In the genomic region with DNA sequence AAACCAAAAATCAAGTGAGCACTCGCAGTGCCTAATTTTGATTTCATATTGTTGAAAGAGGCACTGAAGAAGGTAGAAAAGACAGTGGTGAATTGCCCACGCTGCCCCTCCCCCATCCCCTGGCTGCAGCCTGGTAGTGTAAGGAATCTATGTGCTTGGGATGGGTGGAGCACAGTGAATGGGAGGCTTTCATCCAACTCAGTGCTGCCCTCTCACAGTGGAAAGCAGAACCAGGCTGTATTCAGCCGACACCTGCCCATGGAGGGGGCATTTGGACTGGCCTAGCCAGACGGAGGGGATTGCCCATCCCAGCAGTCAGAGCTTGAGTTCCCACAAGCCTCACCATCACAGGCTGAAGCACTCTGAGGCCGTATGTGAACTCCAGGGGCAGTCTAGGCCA, we compare ENCODE assay signal across 26 cellular contexts.
DNase-seq lines count a peak whose midpoint lies in the region; ATAC-seq and TF ChIP-seq lines count a peak whose summit lies in the region.
"Had no signal": no experiment of that assay in that cellular context is flagged by ENCODE, and none has a peak within 500 bp of the region (broad histone marks: within the 10 kb centered on the region; RNA-seq: fewer than 3 reads in every experiment).

No MANE protein-coding gene starts in this region.

- H3K4me3 Mint-ChIP-seq in GM23338 (no peak overlapping the region), WTC11 (no peak overlapping the region)
- H3K4me3 Mint-ChIP-seq: activated naive CD4-positive, alpha-beta T cell treated with anti-CD3 and anti-CD28 coated beads, Interleukin-2, amount 10 ng/mL, durations not matched to agents 7 days and 5 days; CD14-positive monocyte; immature natural killer cell; memory B cell had no signal

- intact Hi-C loops in sigmoid colon (cut with DNase I) = no loop called here

- no peaks in the 10 kb centered on the region for H3F3A ChIP-seq in GM23338 (replicated peaks; ENCODE audit: low read depth)

- POLR2A ChIA-PET in WTC11 (lab: Charles Lee) = no interaction called here

- WGBS in iPS DF 6.9 (ENCODE audit: insufficient coverage, insufficient read length) = no CpG with 5 or more reads among the region's 5 CpGs
- WGBS in sigmoid colon, 2 donors = 94 to 95% methylated on average over 5 of the region's 5 CpGs

- H3K36me3 ChIP-seq in GM23338 (ENCODE audit: insufficient read depth) = no peaks in the 10 kb centered on the region
- H3K36me3 ChIP-seq in iPS DF 6.9 (ENCODE audit: control insufficient read depth, insufficient read depth, low read length) = no peaks in the 10 kb centered on the region
- H3K36me3 ChIP-seq in sigmoid colon = no peaks in the 10 kb centered on the region
- H3K36me3 ChIP-seq: breast epithelium, colonic mucosa, neutrophil, prostate gland, SJCRH30, thyroid gland had no signal

- no peak for TF ChIP-seq POLR2A in sigmoid colon (IDR thresholded peaks at IDR 0.05)

- TF ChIP-seq CTCF in GM23338 (conservative IDR thresholded peaks at IDR 0.05; ENCODE audit: low read depth in 2 of 2) = peak; percentile 39 to 67
- 0 out of 2 replicates have a peak, but pooled peaks have one; percentile 12 for TF ChIP-seq CTCF in WTC11 (IDR thresholded peaks at IDR 0.05)
- no peak for TF ChIP-seq CTCF in sigmoid colon (IDR thresholded peaks at IDR 0.05)

- H3K27ac ChIP-seq in GM23338 (ENCODE audit: low read depth) = no peak overlapping the region
- no peak overlapping the region for H3K27ac ChIP-seq in iPS DF 6.9 (ENCODE audit: low read length)
- no peak overlapping the region for H3K27ac ChIP-seq in sigmoid colon
- H3K27ac ChIP-seq: breast epithelium, colonic mucosa, neutrophil, prostate gland, SJCRH30, thyroid gland had no signal

- no peak for TF ChIP-seq EP300 in sigmoid colon (IDR thresholded peaks at IDR 0.05)

- H3K9me3 Mint-ChIP-seq in GM23338 (no peaks in the 10 kb centered on the region), WTC11 (no peaks in the 10 kb centered on the region)
- H3K9me3 Mint-ChIP-seq: activated naive CD4-positive, alpha-beta T cell treated with anti-CD3 and anti-CD28 coated beads, Interleukin-2, amount 10 ng/mL, durations not matched to agents 7 days and 5 days; memory B cell had no signal

- H3K27me3 ChIP-seq in GM23338 (ENCODE audit: insufficient read depth) (no peaks in the 10 kb centered on the region), iPS DF 6.9 (ENCODE audit: control insufficient read depth, insufficient read depth, low read length) (no peaks in the 10 kb centered on the region), sigmoid colon (no peaks in the 10 kb centered on the region)
- H3K27me3 ChIP-seq: breast epithelium, colonic mucosa, neutrophil, SJCRH30, thyroid gland had no signal

- CTCF ChIA-PET in WTC11 (lab: Charles Lee) = no interaction called here

- H3K9me3 ChIP-seq in iPS DF 6.9 (ENCODE audit: control insufficient read depth, insufficient read depth, low read length) = no peaks in the 10 kb centered on the region
- no peaks in the 10 kb centered on the region for H3K9me3 ChIP-seq in sigmoid colon
- H3K9me3 ChIP-seq: breast epithelium, colonic mucosa, neutrophil, prostate gland, SJCRH30, thyroid gland had no signal

- H3K4me3 ChIP-seq in GM23338 (no peak overlapping the region), iPS DF 6.9 (ENCODE audit: low read length) (no peak overlapping the region), sigmoid colon (no peak overlapping the region)
- H3K4me3 ChIP-seq: breast epithelium, colonic mucosa, prostate gland, SJCRH30, thyroid gland had no signal

- no peaks in the 10 kb centered on the region for H3K9me2 ChIP-seq in GM23338 (ENCODE audit: insufficient read depth)

- H4K20me1 ChIP-seq in GM23338 (replicated peaks; ENCODE audit: insufficient read depth) = no peaks in the 10 kb centered on the region

- H3K36me3 Mint-ChIP-seq in GM23338 (ENCODE audit: low read depth) (no peaks in the 10 kb centered on the region), WTC11 (no peaks in the 10 kb centered on the region)
- H3K36me3 Mint-ChIP-seq: activated naive CD4-positive, alpha-beta T cell treated with anti-CD3 and anti-CD28 coated beads, Interleukin-2, amount 10 ng/mL, durations not matched to agents 7 days and 5 days; CD14-positive monocyte; immature natural killer cell; memory B cell had no signal

- H3K27me3 Mint-ChIP-seq in GM23338 (ENCODE audit: insufficient read depth, low read depth, poor library complexity) (no peaks in the 10 kb centered on the region), WTC11 (ENCODE audit: low read depth) (no peaks in the 10 kb centered on the region)
- H3K27me3 Mint-ChIP-seq: activated naive CD4-positive, alpha-beta T cell treated with anti-CD3 and anti-CD28 coated beads, Interleukin-2, amount 10 ng/mL, durations not matched to agents 7 days and 5 days; memory B cell had no signal

- ATAC-seq in GM23338 (peak; percentile 100), WTC11 (peak; percentile 100), GM19397 (IDR thresholded peaks at IDR 0.05; ENCODE audit: unreplicated experiment) (no peak)
- ATAC-seq: left lobe of liver; stimulated activated naive CD8-positive, alpha-beta T cell treated with anti-CD3 and anti-CD28 coated beads, Interleukin-15, Interleukin-2, amounts not matched to agents 100 U/mL and 50 U/mL, for 24 hours had no signal

- H3K4me2 ChIP-seq in GM23338 = no peak overlapping the region

- no peaks in the 10 kb centered on the region for H3K79me2 ChIP-seq in GM23338 (replicated peaks; ENCODE audit: insufficient read depth)

- no peak overlapping the region for H2AFZ ChIP-seq in GM23338

- 0 out of 2 replicates have a peak overlapping the region, but pooled peaks have one; percentile 62 for H3K27ac Mint-ChIP-seq in GM23338
- no peak overlapping the region for H3K27ac Mint-ChIP-seq in WTC11
- H3K27ac Mint-ChIP-seq: activated naive CD4-positive, alpha-beta T cell treated with anti-CD3 and anti-CD28 coated beads, Interleukin-2, amount 10 ng/mL, durations not matched to agents 7 days and 5 days; CD14-positive monocyte; immature natural killer cell; memory B cell had no signal

- H3K4me1 Mint-ChIP-seq in GM23338 (no peaks in the 10 kb centered on the region; the same call in 2 of the 3 replicates), WTC11 (peaks cover 6% of the 10 kb centered on the region; the same call in 1 of the 2 replicates)
- H3K4me1 Mint-ChIP-seq: activated naive CD4-positive, alpha-beta T cell treated with anti-CD3 and anti-CD28 coated beads, Interleukin-2, amount 10 ng/mL, durations not matched to agents 7 days and 5 days; CD14-positive monocyte; immature natural killer cell; memory B cell had no signal

- DNase-seq in GM23338 (ENCODE audit: low spot score) (peak; percentile 71), WTC11 (ENCODE audit: low spot score) (peak; percentile 59), iPS DF 6.9 (ENCODE audit: low read depth, low spot score) (peak; percentile 39), sigmoid colon (peak; percentile 55), SW480 (ENCODE audit: low spot score) (no peak), SW 1271 (lab: John Stamatoyannopoulos, UW) (no peak)
- DNase-seq: activated CD4-positive, alpha-beta T cell treated with anti-CD3 and anti-CD28 coated beads, Interleukin-2, amount 50 U/mL, for 4 hours; activated naive CD4-positive, alpha-beta T cell treated with anti-CD3 and anti-CD28 coated beads, Interleukin-2, amount 10 ng/mL, durations not matched to agents 7 days and 5 days; colonic mucosa; effector memory CD4-positive, alpha-beta T cell; erythroblast; immature natural killer cell; Kasumi-1; NCI-H510A treated with DMSO at 0.1 percent for 48 hours; SJCRH30; stimulated activated CD4-positive, alpha-beta T cell treated with anti-CD3 and anti-CD28 coated beads, Interleukin-15, amount 100 ng/mL, for 24 hours; stimulated activated naive CD8-positive, alpha-beta T cell treated with anti-CD3 and anti-CD28 coated beads, Interleukin-15, Interleukin-2, amounts not matched to agents 100 U/mL and 50 U/mL, for 24 hours; T-helper 1 cell; thyroid gland had no signal

- H3K4me1 ChIP-seq in GM23338 (ENCODE audit: insufficient read depth) (peaks cover 3% of the 10 kb centered on the region; the same call in 1 of the 2 replicates), iPS DF 6.9 (ENCODE audit: control insufficient read depth, insufficient read depth, low read length) (no peaks in the 10 kb centered on the region; the same call in 1 of the 2 replicates), sigmoid colon (no peaks in the 10 kb centered on the region)
- H3K4me1 ChIP-seq: breast epithelium, colonic mucosa, prostate gland, SJCRH30, thyroid gland had no signal

TF ChIP-seq in WTC11, 78 proteins besides CTCF, POLR2A, EP300 and RAD21:
- TF ChIP-seq, protein P1, sequence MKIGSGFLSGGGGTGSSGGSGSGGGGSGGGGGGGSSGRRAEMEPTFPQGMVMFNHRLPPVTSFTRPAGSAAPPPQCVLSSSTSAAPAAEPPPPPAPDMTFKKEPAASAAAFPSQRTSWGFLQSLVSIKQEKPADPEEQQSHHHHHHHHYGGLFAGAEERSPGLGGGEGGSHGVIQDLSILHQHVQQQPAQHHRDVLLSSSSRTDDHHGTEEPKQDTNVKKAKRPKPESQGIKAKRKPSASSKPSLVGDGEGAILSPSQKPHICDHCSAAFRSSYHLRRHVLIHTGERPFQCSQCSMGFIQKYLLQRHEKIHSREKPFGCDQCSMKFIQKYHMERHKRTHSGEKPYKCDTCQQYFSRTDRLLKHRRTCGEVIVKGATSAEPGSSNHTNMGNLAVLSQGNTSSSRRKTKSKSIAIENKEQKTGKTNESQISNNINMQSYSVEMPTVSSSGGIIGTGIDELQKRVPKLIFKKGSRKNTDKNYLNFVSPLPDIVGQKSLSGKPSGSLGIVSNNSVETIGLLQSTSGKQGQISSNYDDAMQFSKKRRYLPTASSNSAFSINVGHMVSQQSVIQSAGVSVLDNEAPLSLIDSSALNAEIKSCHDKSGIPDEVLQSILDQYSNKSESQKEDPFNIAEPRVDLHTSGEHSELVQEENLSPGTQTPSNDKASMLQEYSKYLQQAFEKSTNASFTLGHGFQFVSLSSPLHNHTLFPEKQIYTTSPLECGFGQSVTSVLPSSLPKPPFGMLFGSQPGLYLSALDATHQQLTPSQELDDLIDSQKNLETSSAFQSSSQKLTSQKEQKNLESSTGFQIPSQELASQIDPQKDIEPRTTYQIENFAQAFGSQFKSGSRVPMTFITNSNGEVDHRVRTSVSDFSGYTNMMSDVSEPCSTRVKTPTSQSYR (CRISPR knock-in tag; IDR thresholded peaks at IDR 0.05) = peak; percentile 75; the same call in 1 of the 2 replicates
- TF ChIP-seq KAT7 (CRISPR knock-in tag; IDR thresholded peaks at IDR 0.05; ENCODE audit: borderline replicate concordance) = no peak

Comparison
In these comparisons a context has a peak if more than half of its experiments do, and no peak if none do; other contexts are left out.
1. DNase-seq: peak in GM23338 (single experiment), WTC11 (single experiment), iPS DF 6.9 (single experiment) and sigmoid colon (single experiment); none in SW480 (single experiment) and SW 1271 (0 of 2).
2. CTCF ChIP-seq: peak in GM23338 (2 of 2) and WTC11 (single experiment); none in sigmoid colon (0 of 4).